ENCODE assay signal across 8 cellular contexts in the genomic region with DNA sequence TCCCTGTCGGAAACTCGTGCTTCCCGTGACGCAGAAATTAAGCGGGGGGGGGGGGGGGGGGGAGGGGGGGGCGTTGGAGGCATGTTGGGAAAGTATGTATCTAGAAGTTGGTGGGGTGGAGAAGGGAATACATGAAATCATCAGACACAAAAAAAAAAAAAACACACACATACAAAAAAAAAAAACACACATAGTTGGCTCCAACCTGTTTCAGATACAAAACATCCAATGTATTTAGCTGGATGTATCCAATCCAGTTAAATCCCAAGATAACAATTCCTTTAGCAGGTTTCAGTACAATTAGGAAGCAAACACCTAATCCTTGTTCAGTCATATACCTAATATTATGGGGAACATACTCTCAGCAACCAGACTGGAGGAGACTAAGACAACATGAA. TPM values are rescaled to one million over a fixed set of nuclear protein-coding genes. Genes with fewer than 3 reads are reported as not detected.
DNase-seq lines count a peak whose midpoint lies in the region; ATAC-seq, FAIRE-seq and TF ChIP-seq lines count a peak whose summit lies in the region.

No MANE protein-coding gene starts in this region.

- FAIRE-seq in GM12892 (lab: Jason Lieb, UNC): peak; percentile 62

- H3K27me3 Mint-ChIP-seq in T-cell: no peaks in the 10 kb centered on the region

- CTCF ChIA-PET in T-cell (lab: Charles Lee): interaction anchor here in 1 of 2 donors (0.6 kb wide), 1 partner anchor 45 kb away, joined by 3 read pairs; no protein-coding TSS in a partner anchor

- H3K9me3 Mint-ChIP-seq in T-cell: no peaks in the 10 kb centered on the region

- TF ChIP-seq CTCF in fibroblast of the aortic adventitia (IDR thresholded peaks at IDR 0.05; ENCODE audit: insufficient read depth, low read length): no peak
- TF ChIP-seq CTCF in retinal pigment epithelial cell (conservative IDR thresholded peaks at IDR 0.05; ENCODE audit: low read depth, low read length): no peak

- peak overlapping the region; percentile 86 to 91 (median 90) for H3K4me3 Mint-ChIP-seq in T-cell

- H3K4me1 Mint-ChIP-seq in T-cell: peaks cover 22 to 38% (median 38%) of the 10 kb centered on the region in 3 donors

- TF ChIP-seq POLR2A in GM12892 (IDR thresholded peaks at IDR 0.05; ENCODE audit: low read depth, low read length): no peak

- H3K27ac Mint-ChIP-seq in T-cell: peak overlapping the region; percentile 88

- DNase-seq in GM12892 (ENCODE audit: insufficient read length) (no peak), T-cell (no peak), fibroblast of the aortic adventitia (ENCODE audit: low read depth) (peak; percentile 70), retinal pigment epithelial cell (ENCODE audit: low read depth) (peak; percentile 62), COLO668 (lab: John Stamatoyannopoulos, UW; ENCODE audit: unreplicated experiment) (no peak), amniotic stem cell (lab: John Stamatoyannopoulos, UW) (no peak)

- POLR2A ChIA-PET in T-cell (lab: Charles Lee): interaction anchor here (0.6 kb wide), 4 partner anchors 32 to 117 kb away, joined by 3 to 9 read pairs (median 5); partner anchors contain the start of gene RPL23A (in 1 of the 2)

- peak overlapping the region; percentile 91 for H3K4me3 ChIP-seq in fibroblast of the aortic adventitia (ENCODE audit: low read depth, low read length)
- peak overlapping the region; percentile 96 for H3K4me3 ChIP-seq in retinal pigment epithelial cell (ENCODE audit: low read length)

- no peaks in the 10 kb centered on the region for H3K36me3 Mint-ChIP-seq in T-cell

- ATAC-seq in T-cell (replicated peaks in 1 of 4) (no peak), GM19035 (IDR thresholded peaks at IDR 0.05; ENCODE audit: unreplicated experiment) (no peak), GM18867 (IDR thresholded peaks at IDR 0.05; ENCODE audit: unreplicated experiment) (no peak)

RNA-seq across cellular contexts. Expression of gene FAM222B, which starts 29.6 kb away (rescaled TPM):
- 7.4 TPM for polyA plus RNA-seq in GM12892 (2012; ENCODE audit: missing spikeins)
- total RNA-seq in T-cell (10 to 100 TPM; 17.6 to 23.4 (median 23.3) TPM), fibroblast of the aortic adventitia (ENCODE audit: low replicate concordance) (1.6 and 7.0 TPM in 2 replicates)

RNA-seq across cellular contexts. Expression of gene ERAL1, which starts 41.8 kb away (rescaled TPM):
- 40.4 TPM for polyA plus RNA-seq in GM12892 (2012; ENCODE audit: missing spikeins)
- 10 to 100 TPM; 18.9 to 33.7 (median 29.0) TPM for total RNA-seq in T-cell
- 16.3 and 38.1 TPM in 2 replicates for total RNA-seq in fibroblast of the aortic adventitia (ENCODE audit: low replicate concordance)

Comparison
In these comparisons a context has a peak if more than half of its experiments do, and no peak if none do; other contexts are left out.
1. DNase-seq: peak in fibroblast of the aortic adventitia (single experiment) and retinal pigment epithelial cell (single experiment); none in GM12892 (single experiment), T-cell (0 of 34), COLO668 (single experiment) and amniotic stem cell (single experiment).